ENCODE assay signal across 22 cellular contexts in the genomic region with DNA sequence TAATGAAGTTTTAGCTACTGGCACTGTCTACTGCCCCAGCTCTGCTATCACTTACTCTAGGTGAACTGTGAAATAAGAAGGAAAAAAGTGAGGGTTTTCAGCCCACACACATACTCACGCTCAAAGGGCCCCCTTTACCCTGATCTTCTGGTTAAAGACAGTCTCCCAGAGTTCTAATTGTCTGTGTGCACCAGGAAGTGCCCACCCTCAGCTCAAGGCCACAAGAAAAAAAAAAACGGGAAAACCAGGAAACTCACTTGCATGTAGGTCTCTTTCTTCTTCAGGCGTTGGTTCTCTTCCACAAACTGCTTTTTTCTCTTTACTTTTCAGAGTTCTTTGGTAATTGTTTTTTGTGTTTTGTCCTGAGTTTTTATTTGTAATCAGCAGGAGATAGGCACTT. TPM values are rescaled to one million over a fixed set of nuclear protein-coding genes. Genes with fewer than 3 reads are reported as not detected.
DNase-seq lines count a peak whose midpoint lies in the region; TF ChIP-seq lines count a peak whose summit lies in the region.
"Had no signal": no experiment of that assay in that cellular context is flagged by ENCODE, and none has a peak within 500 bp of the region (broad histone marks: within the 10 kb centered on the region; RNA-seq: fewer than 3 reads in every experiment).

No MANE protein-coding gene starts in this region.

- H3K27ac ChIP-seq in H9 (ENCODE audit: insufficient read length, low read depth, low read length) (no peak overlapping the region), caudate nucleus (ENCODE audit: low read depth, low read length) (no peak overlapping the region)
- H3K27ac ChIP-seq: 22Rv1, C4-2B, SJSA1 had no signal

- H4K5ac ChIP-seq in H9 (ENCODE audit: insufficient read length, low read depth, low read length) = no peak overlapping the region

- no peaks in the 10 kb centered on the region for H3K27me3 ChIP-seq in H9 (ENCODE audit: insufficient read depth, low read length)
- H3K27me3 ChIP-seq: SJSA1 had no signal

- no peak overlapping the region for H3T11ph ChIP-seq in H9 (ENCODE audit: low read length)

- no peaks in the 10 kb centered on the region for H3K27me3 Mint-ChIP-seq in activated T-cell treated with anti-CD3 and anti-CD28 coated beads, Interleukin-2, amount 50 U/mL, for 24 hours
- H3K27me3 Mint-ChIP-seq in H9 (ENCODE audit: low read depth) = no peaks in the 10 kb centered on the region
- no peaks in the 10 kb centered on the region for H3K27me3 Mint-ChIP-seq in dendritic cell treated with granulocyte-macrophage colony-stimulating factor and Interleukin-4, amounts not matched to agents 40 ng/mL and 50 ng/mL, for 4 days
- no peaks in the 10 kb centered on the region for H3K27me3 Mint-ChIP-seq in nephron progenitor cell (ENCODE audit: low read depth, poor library complexity)
- H3K27me3 Mint-ChIP-seq: B cell had no signal

- no peak overlapping the region for H3K4me2 ChIP-seq in H9 (ENCODE audit: insufficient read depth, insufficient read length, low read length)

- H3K18ac ChIP-seq in H9 (ENCODE audit: insufficient read length, low read depth, low read length) = no peak overlapping the region

- intact Hi-C loops in dendritic cell treated with granulocyte-macrophage colony-stimulating factor and Interleukin-4, amounts not matched to agents 40 ng/mL and 50 ng/mL, for 4 days (cut with micrococcal nuclease) = no loop called here

- no peaks in the 10 kb centered on the region for H3K23me2 ChIP-seq in H9 (ENCODE audit: insufficient read length, low read depth, low read length, poor library complexity, severe bottlenecking)

- H3K36me3 Mint-ChIP-seq in activated T-cell treated with anti-CD3 and anti-CD28 coated beads, Interleukin-2, amount 50 U/mL, for 24 hours (ENCODE audit: low read depth) = peaks cover 36% of the 10 kb centered on the region
- H3K36me3 Mint-ChIP-seq in H9 (ENCODE audit: insufficient read depth in 1 of 3, low read depth in 3 of 3) (peaks cover 8 to 32% (median 15%) of the 10 kb centered on the region in 3 experiments), nephron progenitor cell (ENCODE audit: low read depth) (peaks cover 86% of the 10 kb centered on the region)
- peaks cover 63% of the 10 kb centered on the region for H3K36me3 Mint-ChIP-seq in dendritic cell treated with granulocyte-macrophage colony-stimulating factor and Interleukin-4, amounts not matched to agents 40 ng/mL and 50 ng/mL, for 4 days (ENCODE audit: low read depth)

- no CpG with 5 or more reads among the region's 3 CpGs for WGBS in H9 (ENCODE audit: extremely low coverage, insufficient read length, low lambda C conversion rate)

- H4K8ac ChIP-seq in H9 (replicated peaks; ENCODE audit: insufficient read length, low read depth, low read length) = no peak overlapping the region

- no peak for DNase-seq in activated T-cell treated with anti-CD3 and anti-CD28 coated beads, Interleukin-2, amount 50 U/mL, for 24 hours
- DNase-seq in activated T-cell treated with anti-CD3 and anti-CD28 coated beads for 4 hours (no peak), H9 (no peak), nephron progenitor cell (no peak), NK-92 (lab: John Stamatoyannopoulos, UW; ENCODE audit: unreplicated experiment) (no peak), caudate nucleus (lab: John Stamatoyannopoulos, UW) (no peak)
- no peak for DNase-seq in effector CD8-positive, alpha-beta T cell (lab: John Stamatoyannopoulos, UW)
- DNase-seq: Caco-2; CD8-positive, alpha-beta T cell; H7; NCI-H1105 treated with DMSO at 0.1 percent for 48 hours; NCI-H1694; NCI-H2029 treated with DMSO at 0.1 percent for 48 hours; NCI-H446 treated with DMSO at 0.1 percent for 48 hours; NCI-H526; Right ventricle myocardium superior; RPMI8226 had no signal

- no peak overlapping the region for H4K91ac ChIP-seq in H9 (ENCODE audit: insufficient read length, low read depth, low read length)

- no peak overlapping the region for H2AK5ac ChIP-seq in H9 (ENCODE audit: insufficient read length, low read length)

- no peak overlapping the region for H2BK15ac ChIP-seq in H9 (ENCODE audit: low read depth, low read length)

- no peak overlapping the region for H2BK5ac ChIP-seq in H9 (ENCODE audit: insufficient read length, low read length)

- peaks cover 37% of the 10 kb centered on the region for H3K4me1 Mint-ChIP-seq in activated T-cell treated with anti-CD3 and anti-CD28 coated beads, Interleukin-2, amount 50 U/mL, for 24 hours (ENCODE audit: low read depth)
- H3K4me1 Mint-ChIP-seq in H9 (peaks cover 26 to 27% of the 10 kb centered on the region in 2 experiments), nephron progenitor cell (no peaks in the 10 kb centered on the region)
- H3K4me1 Mint-ChIP-seq in dendritic cell treated with granulocyte-macrophage colony-stimulating factor and Interleukin-4, amounts not matched to agents 40 ng/mL and 50 ng/mL, for 4 days (ENCODE audit: low read depth) = peaks cover 46% of the 10 kb centered on the region

- no peaks in the 10 kb centered on the region for H3K79me1 ChIP-seq in H9 (ENCODE audit: insufficient read depth, low read depth, low read length, poor library complexity, severe bottlenecking)

- no peak overlapping the region for H3K4ac ChIP-seq in H9 (ENCODE audit: low read depth, low read length)

- peak overlapping the region; percentile 44 for H3K27ac Mint-ChIP-seq in activated T-cell treated with anti-CD3 and anti-CD28 coated beads, Interleukin-2, amount 50 U/mL, for 24 hours
- H3K27ac Mint-ChIP-seq in H9 = peak overlapping the region in 2 of 3 experiments; percentile 71 to 84; a peak in 3 of 7 replicates
- peak overlapping the region; percentile 58 for H3K27ac Mint-ChIP-seq in dendritic cell treated with granulocyte-macrophage colony-stimulating factor and Interleukin-4, amounts not matched to agents 40 ng/mL and 50 ng/mL, for 4 days
- H3K27ac Mint-ChIP-seq in nephron progenitor cell = peak overlapping the region; percentile 84
- H3K27ac Mint-ChIP-seq: CD8-positive, alpha-beta T cell had no signal

- H2AFZ ChIP-seq in H9 (ENCODE audit: low read length) = no peak overlapping the region

- no peak overlapping the region for H2BK12ac ChIP-seq in H9 (ENCODE audit: insufficient read length, low read depth, low read length)

- H3K14ac ChIP-seq in H9 (ENCODE audit: insufficient read depth, low read length) = no peak overlapping the region

- TF ChIP-seq CTCF in H9 (conservative IDR thresholded peaks at IDR 0.05) = no peak
- TF ChIP-seq CTCF in nephron progenitor cell (IDR thresholded peaks at IDR 0.05) = no peak

- H3K79me2 ChIP-seq in H9 (ENCODE audit: insufficient read depth, low read length) = peaks cover 3% of the 10 kb centered on the region; the same call in 1 of the 2 replicates

- H4K20me1 ChIP-seq in H9 (ENCODE audit: control insufficient read depth, insufficient read depth, insufficient read length) = no peaks in the 10 kb centered on the region

- H3K23ac ChIP-seq in H9 (ENCODE audit: insufficient read length, low read depth, low read length) = no peak overlapping the region

- no peak overlapping the region for H2BK120ac ChIP-seq in H9 (ENCODE audit: low read depth, low read length, poor library complexity, severe bottlenecking)

- H2BK20ac ChIP-seq in H9 (ENCODE audit: low read depth, low read length, poor library complexity, severe bottlenecking) = no peak overlapping the region

- no peak overlapping the region for H3K4me3 Mint-ChIP-seq in activated T-cell treated with anti-CD3 and anti-CD28 coated beads, Interleukin-2, amount 50 U/mL, for 24 hours
- H3K4me3 Mint-ChIP-seq in H9 (no peak overlapping the region; a peak in 1 of 5 replicates), nephron progenitor cell (no peak overlapping the region)
- H3K4me3 Mint-ChIP-seq in dendritic cell treated with granulocyte-macrophage colony-stimulating factor and Interleukin-4, amounts not matched to agents 40 ng/mL and 50 ng/mL, for 4 days = no peak overlapping the region
- H3K4me3 Mint-ChIP-seq: B cell; CD8-positive, alpha-beta T cell had no signal

- no peak overlapping the region for H3K9ac ChIP-seq in H9 (ENCODE audit: extremely low read depth, insufficient read length, low read length)

- H3K9me3 ChIP-seq in H9 (ENCODE audit: control insufficient read depth, low read depth, low read length) = no peaks in the 10 kb centered on the region
- H3K9me3 ChIP-seq: Caco-2, SJSA1 had no signal

- peaks cover 22% of the 10 kb centered on the region for H3K9me3 Mint-ChIP-seq in activated T-cell treated with anti-CD3 and anti-CD28 coated beads, Interleukin-2, amount 50 U/mL, for 24 hours
- H3K9me3 Mint-ChIP-seq in H9 (peaks cover 5 to 9% of the 10 kb centered on the region in 2 experiments; a peak in 4 of 5 replicates), nephron progenitor cell (peaks cover 32% of the 10 kb centered on the region)
- H3K9me3 Mint-ChIP-seq in dendritic cell treated with granulocyte-macrophage colony-stimulating factor and Interleukin-4, amounts not matched to agents 40 ng/mL and 50 ng/mL, for 4 days = peaks cover 18% of the 10 kb centered on the region

- no peak overlapping the region for H3K56ac ChIP-seq in H9 (ENCODE audit: insufficient read length, low read depth, low read length)

- H3K4me1 ChIP-seq in H9 (ENCODE audit: insufficient read depth, low read length) = no peaks in the 10 kb centered on the region
- H3K4me1 ChIP-seq: Caco-2, SJSA1 had no signal

RNA-seq across cellular contexts. Expression of a gene that starts 22.1 kb away (rescaled TPM):
- total RNA-seq in H9 (2021) = 31.7 and 32.1 TPM in 2 replicates
